18 cellular contexts compared by ENCODE assay signal in the genomic region with DNA sequence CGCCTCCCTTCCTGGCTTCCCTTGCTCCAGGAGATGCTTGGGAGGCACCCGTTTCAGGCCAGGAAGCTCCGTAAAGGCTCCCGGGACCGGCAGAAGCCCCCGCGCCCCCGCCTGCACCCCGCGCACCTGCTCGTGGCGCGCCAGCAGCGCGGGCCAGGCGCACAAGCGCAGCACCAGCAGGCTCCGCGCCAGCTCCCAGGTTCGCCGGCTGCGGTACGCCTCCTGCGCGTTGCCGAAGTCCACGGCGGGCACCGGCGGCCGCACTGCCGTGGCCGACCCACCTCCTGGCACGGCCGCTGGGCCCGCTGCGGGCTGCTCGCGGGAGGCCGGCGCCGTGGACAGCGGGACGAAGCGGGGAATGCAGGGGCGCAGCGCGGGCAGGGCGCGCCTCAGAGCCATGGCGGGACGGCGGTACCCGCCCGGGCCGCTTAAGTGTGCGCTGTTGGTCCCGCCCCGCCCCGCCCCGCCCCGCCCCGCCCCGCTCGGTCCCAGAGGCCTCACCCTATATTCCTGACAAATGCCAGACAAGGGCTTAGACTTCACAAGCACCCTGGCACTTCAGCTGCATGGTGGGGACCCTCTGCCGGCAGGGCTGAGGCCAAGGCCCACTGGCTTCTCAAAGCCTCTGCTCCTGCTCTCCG. TPM values are rescaled to one million over a fixed set of nuclear protein-coding genes. Genes with fewer than 3 reads are reported as not detected.
DNase-seq lines count a peak whose midpoint lies in the region; ATAC-seq, FAIRE-seq and TF ChIP-seq lines count a peak whose summit lies in the region.
"Had no signal": no experiment of that assay in that cellular context is flagged by ENCODE, and none has a peak within 500 bp of the region (broad histone marks: within the 10 kb centered on the region; RNA-seq: fewer than 3 reads in every experiment).

A gene with protein sequence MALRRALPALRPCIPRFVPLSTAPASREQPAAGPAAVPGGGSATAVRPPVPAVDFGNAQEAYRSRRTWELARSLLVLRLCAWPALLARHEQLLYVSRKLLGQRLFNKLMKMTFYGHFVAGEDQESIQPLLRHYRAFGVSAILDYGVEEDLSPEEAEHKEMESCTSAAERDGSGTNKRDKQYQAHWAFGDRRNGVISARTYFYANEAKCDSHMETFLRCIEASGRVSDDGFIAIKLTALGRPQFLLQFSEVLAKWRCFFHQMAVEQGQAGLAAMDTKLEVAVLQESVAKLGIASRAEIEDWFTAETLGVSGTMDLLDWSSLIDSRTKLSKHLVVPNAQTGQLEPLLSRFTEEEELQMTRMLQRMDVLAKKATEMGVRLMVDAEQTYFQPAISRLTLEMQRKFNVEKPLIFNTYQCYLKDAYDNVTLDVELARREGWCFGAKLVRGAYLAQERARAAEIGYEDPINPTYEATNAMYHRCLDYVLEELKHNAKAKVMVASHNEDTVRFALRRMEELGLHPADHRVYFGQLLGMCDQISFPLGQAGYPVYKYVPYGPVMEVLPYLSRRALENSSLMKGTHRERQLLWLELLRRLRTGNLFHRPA (minus strand): TSS at position 405 of the 641 bp plus-strand sequence. CDS start 6 bp downstream, at position 399.

- H3K27ac Mint-ChIP-seq in type B pancreatic cell = no peak within 1 kb of the TSS
- H3K27ac Mint-ChIP-seq: activated CD4-positive, alpha-beta memory T cell treated with anti-CD3 and anti-CD28 coated beads, Interleukin-2, amount 10 ng/mL, durations not matched to agents 7 days and 5 days; activated T-helper 2 cell treated with anti-CD3 and anti-CD28 coated beads, Interferon-gamma antibody, Interleukin-2, Interleukin-4, amounts not matched to agents 10 μg/mL and 5 μg/mL and 100 μg/mL, durations not matched to agents 14 hours and 24 hours and 36 hours had no signal

- TF ChIP-seq RAD21 in SK-N-SH (IDR thresholded peaks at IDR 0.05; ENCODE audit: low read length) (no peak), HepG2 (CRISPR knock-in tag; IDR thresholded peaks at IDR 0.05) (no peak)

- no peak within 1 kb of the TSS for H3K4me3 Mint-ChIP-seq in type B pancreatic cell
- H3K4me3 Mint-ChIP-seq: activated CD4-positive, alpha-beta memory T cell treated with anti-CD3 and anti-CD28 coated beads, Interleukin-2, amount 10 ng/mL, durations not matched to agents 7 days and 5 days; neural crest cell had no signal

- no peaks in the 10 kb centered on the region for H3K4me1 Mint-ChIP-seq in type B pancreatic cell (ENCODE audit: unreplicated experiment)
- H3K4me1 Mint-ChIP-seq: activated CD4-positive, alpha-beta memory T cell treated with anti-CD3 and anti-CD28 coated beads, Interleukin-2, amount 10 ng/mL, durations not matched to agents 7 days and 5 days; neural crest cell had no signal

- TF ChIP-seq POLR2A in HepG2 (IDR thresholded peaks at IDR 0.05; ENCODE audit: insufficient read depth in 1 of 2, low read depth in 2 of 2, low read length in 2 of 2) = no peak

- H3K9me3 Mint-ChIP-seq in type B pancreatic cell = no peaks in the 10 kb centered on the region
- H3K9me3 Mint-ChIP-seq: activated CD4-positive, alpha-beta memory T cell treated with anti-CD3 and anti-CD28 coated beads, Interleukin-2, amount 10 ng/mL, durations not matched to agents 7 days and 5 days; activated T-helper 2 cell treated with anti-CD3 and anti-CD28 coated beads, Interferon-gamma antibody, Interleukin-2, Interleukin-4, amounts not matched to agents 10 μg/mL and 5 μg/mL and 100 μg/mL, durations not matched to agents 14 hours and 24 hours and 36 hours; neural crest cell had no signal

- ATAC-seq in SK-N-SH treated with all-trans-retinoic acid at 6 μM for 48 hours = peak; percentile 25; the same call in 1 of the 3 replicates
- ATAC-seq in HepG2 = peak; percentile 71
- ATAC-seq in GM19328 (IDR thresholded peaks at IDR 0.05; ENCODE audit: unreplicated experiment) = no peak

- H3K9me3 ChIP-seq in SK-N-SH (no peaks in the 10 kb centered on the region), HepG2 (ENCODE audit: low read length) (no peaks in the 10 kb centered on the region)
- H3K9me3 ChIP-seq: BLaER1 treated with 17β-estradiol and CSF1 and Interleukin-3, amounts not matched to agents 10 nM and 100 nM; MG63 had no signal

- H3K4me2 ChIP-seq in SK-N-SH (no peak within 1 kb of the TSS), HepG2 (ENCODE audit: low read depth, low read length) (no peak within 1 kb of the TSS)
- H3K4me2 ChIP-seq: BLaER1 treated with 17β-estradiol and CSF1 and Interleukin-3, amounts not matched to agents 10 nM and 100 nM; PC-9 had no signal

- no peak for FAIRE-seq in HepG2 (lab: Jason Lieb, UNC)

- H3K27ac ChIP-seq in SK-N-SH (ENCODE audit: low read depth in 2 of 2, low read length in 1 of 2) = no peak within 1 kb of the TSS
- H3K27ac ChIP-seq in HepG2 (ENCODE audit: extremely low read length, insufficient read depth, low read length) = no peak within 1 kb of the TSS
- H3K27ac ChIP-seq: 22Rv1; BLaER1 treated with 17β-estradiol and CSF1 and Interleukin-3, amounts not matched to agents 10 nM and 100 nM; PC-9 had no signal

- BruUV-seq in HepG2 (replicated peaks; lab: Mats Ljungman, UMichigan) = no TSS peak

- no peaks in the 10 kb centered on the region for H3K79me2 ChIP-seq in SK-N-SH (ENCODE audit: insufficient read depth)
- H3K79me2 ChIP-seq in HepG2 (ENCODE audit: insufficient read depth, low read length) = no peaks in the 10 kb centered on the region

- no peaks in the 10 kb centered on the region for H3F3A ChIP-seq in SK-N-SH (replicated peaks; ENCODE audit: insufficient read depth)

- no peaks in the 10 kb centered on the region for H3K36me3 ChIP-seq in SK-N-SH (replicated peaks in 1 of 2; ENCODE audit: control insufficient read depth in 1 of 2, insufficient read depth in 2 of 2, low read length in 1 of 2)
- H3K36me3 ChIP-seq in HepG2 (replicated peaks in 1 of 2; ENCODE audit: control insufficient read depth in 1 of 2, insufficient read depth in 2 of 2, low read length in 2 of 2) = no peaks in the 10 kb centered on the region
- H3K36me3 ChIP-seq: BLaER1 treated with 17β-estradiol and CSF1 and Interleukin-3, amounts not matched to agents 10 nM and 100 nM; MG63 had no signal

- intact Hi-C loops in HepG2 (cut with micrococcal nuclease; ENCODE audit: unreplicated experiment) = no loop called here

- no peak within 1 kb of the TSS for H3K9ac ChIP-seq in SK-N-SH
- H3K9ac ChIP-seq in HepG2 (ENCODE audit: insufficient read depth, low read depth, low read length) = no peak within 1 kb of the TSS
- H3K9ac ChIP-seq: BLaER1 treated with 17β-estradiol and CSF1 and Interleukin-3, amounts not matched to agents 10 nM and 100 nM had no signal

- H2AFZ ChIP-seq in SK-N-SH (ENCODE audit: low read depth) = no peak within 1 kb of the TSS
- H2AFZ ChIP-seq in HepG2 (ENCODE audit: low read length) = no peak within 1 kb of the TSS
- H2AFZ ChIP-seq: PC-9 had no signal

- H3K36me3 Mint-ChIP-seq in type B pancreatic cell = no peaks in the 10 kb centered on the region

- no peaks in the 10 kb centered on the region for H3K9me2 ChIP-seq in SK-N-SH

- no peak for TF ChIP-seq EP300 in SK-N-SH (IDR thresholded peaks at IDR 0.05; ENCODE audit: borderline replicate concordance in 1 of 2, low read depth in 1 of 2, low read length in 1 of 2)
- no peak for TF ChIP-seq EP300 in HepG2 (IDR thresholded peaks at IDR 0.05; ENCODE audit: low read depth in 2 of 2, low read length in 2 of 2)
- no peak for TF ChIP-seq EP300 in HepG2 (CRISPR knock-in tag; IDR thresholded peaks at IDR 0.05; ENCODE audit: borderline replicate concordance)

- in situ Hi-C loops in HepG2 (cut with HindIII; ENCODE audit: extremely low pct_ligation_motif_present, low pct_unique_long_range_greater_than_20kb) = no loop called here

- H3K4me1 ChIP-seq in SK-N-SH (ENCODE audit: control insufficient read depth in 1 of 2, insufficient read depth in 2 of 2, low read depth in 1 of 2, low read length in 1 of 2) (no peaks in the 10 kb centered on the region), HepG2 (ENCODE audit: insufficient read depth, low read length) (no peaks in the 10 kb centered on the region)
- H3K4me1 ChIP-seq: BLaER1 treated with 17β-estradiol and CSF1 and Interleukin-3, amounts not matched to agents 10 nM and 100 nM had no signal

- no peaks in the 10 kb centered on the region for H3K27me3 Mint-ChIP-seq in type B pancreatic cell
- H3K27me3 Mint-ChIP-seq: activated CD4-positive, alpha-beta memory T cell treated with anti-CD3 and anti-CD28 coated beads, Interleukin-2, amount 10 ng/mL, durations not matched to agents 7 days and 5 days had no signal

- no CpG with 5 or more reads among the region's 67 CpGs for WGBS in SK-N-SH (ENCODE audit: low lambda C conversion rate)
- WGBS in HepG2 (ENCODE audit: low lambda C conversion rate) = no CpG with 5 or more reads among the region's 67 CpGs

- POLR2A ChIA-PET in SK-N-SH (lab: Yijun Ruan, JAX) = no interaction called here
- POLR2A ChIA-PET in HepG2 (lab: Yijun Ruan, JAX) = no interaction called here

- H3K27me3 ChIP-seq in SK-N-SH (ENCODE audit: insufficient read depth) (no peaks in the 10 kb centered on the region), HepG2 (ENCODE audit: control insufficient read depth in 1 of 2, insufficient read depth in 2 of 2, low read length in 2 of 2) (no peaks in the 10 kb centered on the region)
- H3K27me3 ChIP-seq: BLaER1 treated with 17β-estradiol and CSF1 and Interleukin-3, amounts not matched to agents 10 nM and 100 nM; MG63 had no signal

- TF ChIP-seq CTCF in SK-N-SH (IDR thresholded peaks at IDR 0.05) (no peak), HepG2 (CRISPR knock-in tag; IDR thresholded peaks at IDR 0.05) (no peak), type B pancreatic cell (conservative IDR thresholded peaks at IDR 0.05) (no peak)

- no peak for DNase-seq in SK-N-SH
- no peak for DNase-seq in cerebellum (ENCODE audit: low spot score)
- no peak for DNase-seq in HepG2 (ENCODE audit: low spot score)
- DNase-seq in type B pancreatic cell (ENCODE audit: extremely low spot score, unreplicated experiment) = no peak
- DNase-seq in HUDEP-2 (lab: John Stamatoyannopoulos, UW; ENCODE audit: unreplicated experiment in 76 of 76) = no peak
- DNase-seq in NCI-H1048 (lab: John Stamatoyannopoulos, UW) = no peak
- DNase-seq: activated CD4-positive, alpha-beta memory T cell treated with anti-CD3 and anti-CD28 coated beads, Interleukin-2, amount 10 ng/mL, durations not matched to agents 7 days and 5 days; foreskin fibroblast; MG63; NCI-H1930; NCI-H524; PC-9 had no signal

- CTCF ChIA-PET in SK-N-SH (lab: Yijun Ruan, JAX) (interaction anchor here (0.9 to 3.6 kb wide), 6 partner anchors 9 to 694 kb away, joined by 3 to 16 read pairs (median 4); a partner anchor contains a TSS), HepG2 (lab: Yijun Ruan, JAX; ENCODE audit: low intra/inter-chr PET ratio, low total read pairs) (no interaction called here)

- no peaks in the 10 kb centered on the region for H4K20me1 ChIP-seq in SK-N-SH (ENCODE audit: insufficient read depth)
- no peaks in the 10 kb centered on the region for H4K20me1 ChIP-seq in HepG2 (ENCODE audit: insufficient read depth, low read length)
- H4K20me1 ChIP-seq: BLaER1 treated with 17β-estradiol and CSF1 and Interleukin-3, amounts not matched to agents 10 nM and 100 nM had no signal

- H3K4me3 ChIP-seq in SK-N-SH (ENCODE audit: low read depth in 2 of 2, low read length in 1 of 2) = no peak within 1 kb of the TSS
- no peak within 1 kb of the TSS for H3K4me3 ChIP-seq in HepG2 (replicated peaks in 1 of 3; ENCODE audit: insufficient read depth in 1 of 3, low read depth in 2 of 3, low read length in 3 of 3)
- H3K4me3 ChIP-seq: BLaER1 treated with 17β-estradiol and CSF1 and Interleukin-3, amounts not matched to agents 10 nM and 100 nM; MG63; PC-9 had no signal

RNA-seq across cellular contexts. Expression of the gene that starts here (rescaled TPM):
- 0.03 and 0.23 TPM in 2 replicates for polyA plus RNA-seq in SK-N-SH (2012; rRNA removed)
- polyA plus RNA-seq in SK-N-SH (2012; cell fraction: cytosol; rRNA removed) = 0.08 TPM in 1 of 2 replicates, not detected in the other
- 0.67 and 1.2 TPM in 2 replicates for polyA plus RNA-seq in SK-N-SH (2012; cell fraction: nucleus; rRNA removed)
- total RNA-seq in cerebellum = 12.3 TPM
- 0.29 TPM in 1 of 2 replicates, not detected in the other for total RNA-seq in HepG2 (2016; rRNA removed; fragmentation: Illumina TruSeq; extraction: Trizol)
- not detected in 2 replicates for total RNA-seq in HepG2 (2016; cell fraction: cytosol; rRNA removed; fragmentation: Illumina TruSeq; extraction: Trizol; ENCODE audit: low read depth)
- total RNA-seq in HepG2 (2016; cell fraction: insoluble cytoplasmic fraction; rRNA removed; fragmentation: Illumina TruSeq; extraction: Trizol) = 0.30 TPM in 1 of 2 replicates, not detected in the other
- not detected in 2 replicates for total RNA-seq in HepG2 (2016; cell fraction: membrane; rRNA removed; fragmentation: Illumina TruSeq; extraction: Trizol)
- 0.22 and 0.50 TPM in 2 replicates for total RNA-seq in HepG2 (2016; cell fraction: nucleus; rRNA removed; fragmentation: Illumina TruSeq; extraction: Trizol)
- 0.30 and 0.76 TPM in 2 replicates for polyA plus RNA-seq in HepG2 (2011; rRNA removed)
- 0.04 and 0.29 TPM in 2 replicates for polyA plus RNA-seq in HepG2 (2011; cell fraction: cytosol; rRNA removed)
- 7.8 and 9.7 TPM in 2 replicates for polyA plus RNA-seq in HepG2 (2011; cell fraction: nucleus; rRNA removed)
- 0.59 and 0.69 TPM in 2 replicates for polyA plus RNA-seq in HepG2 (2012)
- polyA plus RNA-seq in HepG2 (2016; cell fraction: cytosol; fragmentation: Illumina TruSeq; extraction: Trizol; ENCODE audit: low read depth) = not detected in 2 replicates
- not detected in 2 replicates for polyA plus RNA-seq in HepG2 (2016; cell fraction: insoluble cytoplasmic fraction; fragmentation: Illumina TruSeq; extraction: Trizol; ENCODE audit: low read depth)
- polyA plus RNA-seq in HepG2 (2016; cell fraction: membrane; fragmentation: Illumina TruSeq; extraction: Trizol; ENCODE audit: low read depth) = not detected in 2 replicates
- polyA plus RNA-seq in HepG2 (2016; cell fraction: nucleus; fragmentation: Illumina TruSeq; extraction: Trizol; ENCODE audit: insufficient read depth, low read depth) = 0.76 and 1.5 TPM in 2 replicates
- 0.26 and 0.62 TPM in 2 replicates for polyA minus RNA-seq in HepG2 (2011; rRNA and poly(A)+ RNA removed; ENCODE audit: low replicate concordance)
- 0.88 TPM in 1 of 2 replicates, not detected in the other for polyA minus RNA-seq in HepG2 (2011; cell fraction: cytosol; rRNA and poly(A)+ RNA removed)
- polyA minus RNA-seq in HepG2 (2011; cell fraction: nucleus; rRNA and poly(A)+ RNA removed) = 2.1 and 2.6 TPM in 2 replicates
- total RNA-seq in type B pancreatic cell (ENCODE audit: low replicate concordance) = 16.1 and 19.0 TPM in 2 replicates
